Comparison of ENCODE assay signal across 9 cellular contexts in the genomic region with DNA sequence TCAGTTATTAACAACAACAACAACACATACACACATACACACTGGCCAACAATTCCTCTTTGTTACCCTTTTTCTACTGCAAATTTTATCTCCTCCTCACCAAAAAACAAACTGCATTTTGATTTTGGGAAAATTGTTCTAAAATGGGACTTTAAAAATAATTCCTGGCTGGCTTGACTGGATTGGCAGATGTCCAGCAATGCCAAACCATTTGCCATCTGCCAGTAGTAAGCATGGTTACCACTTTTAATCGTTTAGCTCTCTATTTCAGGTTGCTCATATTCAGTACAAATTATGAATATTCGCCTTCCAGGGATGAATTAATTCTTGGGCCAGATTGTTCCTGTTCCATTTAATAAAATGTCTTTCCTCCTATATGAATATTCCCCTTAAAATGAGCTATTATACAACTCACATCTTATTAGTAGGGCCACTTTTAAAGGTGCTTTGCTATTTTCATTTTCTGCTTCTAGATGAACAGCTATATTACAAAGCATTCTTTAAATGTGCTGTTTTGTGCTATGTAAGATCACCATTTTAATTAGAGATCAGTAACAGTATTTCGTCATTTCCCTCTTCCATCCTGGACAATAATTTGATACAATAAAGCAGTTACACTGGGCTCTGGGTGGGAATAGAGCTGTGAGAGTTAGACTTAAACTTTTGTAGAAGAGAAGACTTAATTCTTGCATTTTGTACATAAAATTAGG. TPM values are rescaled to one million over a fixed set of nuclear protein-coding genes. Genes with fewer than 3 reads are reported as not detected.
DNase-seq lines count a peak whose midpoint lies in the region; ATAC-seq, FAIRE-seq and TF ChIP-seq lines count a peak whose summit lies in the region.
"Had no signal": no experiment of that assay in that cellular context is flagged by ENCODE, and none has a peak within 500 bp of the region (broad histone marks: within the 10 kb centered on the region; RNA-seq: fewer than 3 reads in every experiment).

No MANE protein-coding gene starts in this region.

- FAIRE-seq in GM12892 (lab: Jason Lieb, UNC) = no peak

- no peaks in the 10 kb centered on the region for H3K27me3 Mint-ChIP-seq in stimulated activated naive CD8-positive, alpha-beta T cell treated with anti-CD3 and anti-CD28 coated beads, Interleukin-15, Interleukin-2, amounts not matched to agents 100 ng/mL and 50 ng/mL, for 24 hours
- H3K27me3 Mint-ChIP-seq in brain = no peaks in the 10 kb centered on the region

- H3K27me3 ChIP-seq in mucosa of stomach (ENCODE audit: control insufficient read depth, insufficient read depth, low read length) = no peaks in the 10 kb centered on the region

- DNase-seq in stimulated activated naive CD8-positive, alpha-beta T cell treated with anti-CD3 and anti-CD28 coated beads, Interleukin-15, Interleukin-2, amounts not matched to agents 100 U/mL and 50 U/mL, for 24 hours = no peak
- DNase-seq in NCI-H1930 (lab: John Stamatoyannopoulos, UW) = no peak
- DNase-seq in GM12892 (ENCODE audit: insufficient read length) = no peak
- DNase-seq in NCI-H510A (lab: John Stamatoyannopoulos, UW) = no peak
- DNase-seq: DMS53 had no signal

- no peaks in the 10 kb centered on the region for H3K36me3 Mint-ChIP-seq in stimulated activated naive CD8-positive, alpha-beta T cell treated with anti-CD3 and anti-CD28 coated beads, Interleukin-15, Interleukin-2, amounts not matched to agents 100 ng/mL and 50 ng/mL, for 24 hours (ENCODE audit: low read depth)
- peaks cover 8% of the 10 kb centered on the region for H3K36me3 Mint-ChIP-seq in brain

- no peak for TF ChIP-seq POLR2A in GM12892 (IDR thresholded peaks at IDR 0.05; ENCODE audit: low read depth, low read length)

- peaks cover 37% of the 10 kb centered on the region for H3K4me1 Mint-ChIP-seq in stimulated activated naive CD8-positive, alpha-beta T cell treated with anti-CD3 and anti-CD28 coated beads, Interleukin-15, Interleukin-2, amounts not matched to agents 100 ng/mL and 50 ng/mL, for 24 hours (ENCODE audit: low read depth)
- peaks cover 79% of the 10 kb centered on the region for H3K4me1 Mint-ChIP-seq in brain

- no peaks in the 10 kb centered on the region for H3K9me3 Mint-ChIP-seq in stimulated activated naive CD8-positive, alpha-beta T cell treated with anti-CD3 and anti-CD28 coated beads, Interleukin-15, Interleukin-2, amounts not matched to agents 100 ng/mL and 50 ng/mL, for 24 hours
- no peaks in the 10 kb centered on the region for H3K9me3 Mint-ChIP-seq in brain

- peak overlapping the region; percentile 65 for H3K27ac Mint-ChIP-seq in stimulated activated naive CD8-positive, alpha-beta T cell treated with anti-CD3 and anti-CD28 coated beads, Interleukin-15, Interleukin-2, amounts not matched to agents 100 ng/mL and 50 ng/mL, for 24 hours
- H3K27ac Mint-ChIP-seq in brain = peak overlapping the region in 4 of 5 experiments; percentile 70 to 95 (median 82)

- peak overlapping the region; percentile 73 for H3K4me3 Mint-ChIP-seq in stimulated activated naive CD8-positive, alpha-beta T cell treated with anti-CD3 and anti-CD28 coated beads, Interleukin-15, Interleukin-2, amounts not matched to agents 100 ng/mL and 50 ng/mL, for 24 hours
- H3K4me3 Mint-ChIP-seq in brain = peak overlapping the region in 4 of 5 experiments; percentile 53 to 78 (median 72)

- H3K9me3 ChIP-seq in mucosa of stomach (ENCODE audit: control insufficient read depth, low read length) = no peaks in the 10 kb centered on the region

- H3K9ac ChIP-seq in mucosa of stomach (ENCODE audit: low read length) = peak overlapping the region; percentile 16

- no peak for TF ChIP-seq CTCF in brain (conservative IDR thresholded peaks at IDR 0.05)

- no peak for ATAC-seq in stimulated activated naive CD8-positive, alpha-beta T cell treated with anti-CD3 and anti-CD28 coated beads, Interleukin-15, Interleukin-2, amounts not matched to agents 100 U/mL and 50 U/mL, for 24 hours
- ATAC-seq in HG02759 (IDR thresholded peaks at IDR 0.05; ENCODE audit: unreplicated experiment) = no peak

- peak overlapping the region; percentile 4 for H3K4me3 ChIP-seq in mucosa of stomach (ENCODE audit: low read length)

- no peaks in the 10 kb centered on the region for H3K36me3 ChIP-seq in mucosa of stomach (ENCODE audit: control insufficient read depth, insufficient read depth, low read length)

- H3K4me1 ChIP-seq in mucosa of stomach (ENCODE audit: control insufficient read depth, insufficient read depth, low read length) = peaks cover 6% of the 10 kb centered on the region

RNA-seq across cellular contexts. Expression of a gene that starts 35.6 kb away (rescaled TPM):
- polyA plus RNA-seq in brain (ENCODE audit: insufficient read depth, low read depth, low replicate concordance) = 22.3 TPM
- polyA plus RNA-seq in GM12892 (2012; ENCODE audit: missing spikeins) = 30.7 TPM
